ENCODE assay signal across 8 cellular contexts in genomic region chr12:50025187-50026059, GRCh38. TPM values are rescaled to one million over a fixed set of nuclear protein-coding genes. Genes with fewer than 3 reads are reported as not detected.
A peak's percentile ranks its signal among the peaks of the same experiment; 100 is the strongest.
DNase-seq lines count a peak whose midpoint lies in the region; ATAC-seq and TF ChIP-seq lines count a peak whose summit lies in the region.

Gene RACGAP1, minus strand, starts transcription at chr12:50025494. Its CDS starts 8,779 bp downstream, at chr12:50016715.

- POLR2A ChIA-PET in Panc1 (lab: Charles Lee), result interaction anchor here (0.6 kb wide), 1 partner anchor 496 kb away, joined by 13 read pairs; no protein-coding TSS in a partner anchor

- H3K36me3 ChIP-seq in Panc1 (ENCODE audit: control insufficient read depth, insufficient read depth, low read length), result no peaks in the 10 kb centered on the region
- H3K36me3 ChIP-seq in muscle layer of colon (ENCODE audit: insufficient read depth, low read length), result no peaks in the 10 kb centered on the region

- H3K27me3 ChIP-seq in Panc1 (ENCODE audit: control insufficient read depth, insufficient read depth, low read length), result no peaks in the 10 kb centered on the region
- no peaks in the 10 kb centered on the region for H3K27me3 ChIP-seq in muscle layer of colon (ENCODE audit: control insufficient read depth in 1 of 2, insufficient read depth in 2 of 2, low read length in 2 of 2)

- H3K4me3 ChIP-seq in Panc1 (ENCODE audit: low read depth in 2 of 2, low read length in 2 of 2) (peak within 1 kb of the TSS; percentile 71 to 85), muscle layer of colon (ENCODE audit: low read depth in 1 of 2, low read length in 2 of 2) (peak within 1 kb of the TSS; percentile 61 to 62)

- DNase-seq in DMS53 (lab: John Stamatoyannopoulos, UW) (peak; percentile 99), KG1 (lab: John Stamatoyannopoulos, UW) (peak; percentile 98), Panc1 (ENCODE audit: low read depth, low spot score) (peak; percentile 98)
- DNase-seq in activated T-cell treated with anti-CD3 and anti-CD28 coated beads, Interleukin-2, amount 50 U/mL, for 4 hours, result peak; percentile 92
- DNase-seq in stimulated activated CD8-positive, alpha-beta memory T cell treated with anti-CD3 and anti-CD28 coated beads, Interleukin-7, amount 100 ng/mL, for 24 hours (ENCODE audit: low read depth), result peak; percentile 77

- H3K27me3 Mint-ChIP-seq in activated T-cell treated with anti-CD3 and anti-CD28 coated beads, Interleukin-2, amount 50 U/mL, for 4 hours (ENCODE audit: low read depth), result peaks cover 1% of the 10 kb centered on the region

- no peaks in the 10 kb centered on the region for H3K9me3 ChIP-seq in Panc1 (ENCODE audit: control insufficient read depth, insufficient read depth, low read depth, low read length)
- H3K9me3 ChIP-seq in muscle layer of colon (ENCODE audit: low read length), result no peaks in the 10 kb centered on the region

- peak within 1 kb of the TSS; percentile 30 for H3K9ac ChIP-seq in muscle layer of colon (ENCODE audit: low read length)

- no peak for TF ChIP-seq CTCF in Panc1 (IDR thresholded peaks at IDR 0.05)

- CTCF ChIA-PET in Panc1 (lab: Charles Lee), result interaction anchor here (1.0 kb wide), 1 partner anchor 23 kb away, joined by 3 read pairs; no protein-coding TSS in a partner anchor

- H3K4me1 Mint-ChIP-seq in activated T-cell treated with anti-CD3 and anti-CD28 coated beads, Interleukin-2, amount 50 U/mL, for 4 hours (ENCODE audit: low read depth), result peaks cover 17% of the 10 kb centered on the region

- H3K9me3 Mint-ChIP-seq in activated T-cell treated with anti-CD3 and anti-CD28 coated beads, Interleukin-2, amount 50 U/mL, for 4 hours, result peaks cover 2% of the 10 kb centered on the region

- H3K27ac ChIP-seq in Panc1 (ENCODE audit: low read length) (peak within 1 kb of the TSS; percentile 99), muscle layer of colon (ENCODE audit: low read depth, low read length) (peak within 1 kb of the TSS; percentile 64)

- peak within 1 kb of the TSS; percentile 98 for H3K4me3 Mint-ChIP-seq in activated T-cell treated with anti-CD3 and anti-CD28 coated beads, Interleukin-2, amount 50 U/mL, for 4 hours

- H3K4me1 ChIP-seq in Panc1 (ENCODE audit: control insufficient read depth, insufficient read depth, low read length), result peaks cover 33% of the 10 kb centered on the region
- H3K4me1 ChIP-seq in muscle layer of colon (ENCODE audit: insufficient read depth, low read length), result peaks cover 17% of the 10 kb centered on the region

- peak; percentile 97 for ATAC-seq in GM21723 (IDR thresholded peaks at IDR 0.05; ENCODE audit: unreplicated experiment)
- ATAC-seq in Panc1, result peak; percentile 99
- peak; percentile 100 for ATAC-seq in activated T-cell treated with anti-CD3 and anti-CD28 coated beads, Interleukin-2, amount 50 U/mL, for 4 hours
- ATAC-seq in esophagus mucosa, result peak; percentile 98

- in situ Hi-C loops in Panc1 (cut with HindIII; ENCODE audit: low pct_unique_long_range_greater_than_20kb, low sequenced_read_pairs), result no loop called here

- no TSS peak for BruUV-seq in Panc1 (replicated peaks; lab: Mats Ljungman, UMichigan)

- no peaks in the 10 kb centered on the region for H3K36me3 Mint-ChIP-seq in activated T-cell treated with anti-CD3 and anti-CD28 coated beads, Interleukin-2, amount 50 U/mL, for 4 hours (ENCODE audit: insufficient read depth)

- intact Hi-C loops in Panc1 (cut with micrococcal nuclease; ENCODE audit: unreplicated experiment), result no loop called here

RNA-seq across cellular contexts. Expression of gene RACGAP1, which starts in this region (rescaled TPM):
- total RNA-seq in Panc1 (2021; ENCODE audit: unreplicated experiment), result 147 TPM
- polyA plus RNA-seq in Panc1 (2012; ENCODE audit: insufficient read length), result 63.2 TPM
- total RNA-seq in activated T-cell treated with anti-CD3 and anti-CD28 coated beads, Interleukin-2, amount 50 U/mL, for 4 hours, result 10 to 100 TPM; 22.6 to 26.0 (median 25.6) TPM
- 47.6 TPM for total RNA-seq in esophagus mucosa

Comparison
In these comparisons a context has a peak if more than half of its experiments do, and no peak if none do; other contexts are left out.
1. Peak in every context shown above with its lines: DNase-seq, ATAC-seq, H3K4me3 ChIP-seq and H3K27ac ChIP-seq.